22 cellular contexts compared by ENCODE assay signal in genomic region chr18:69795785-69796184, GRCh38.
DNase-seq lines count a peak whose midpoint lies in the region; ATAC-seq and TF ChIP-seq lines count a peak whose summit lies in the region.
"Had no signal": no experiment of that assay in that cellular context is flagged by ENCODE, and none has a peak within 500 bp of the region (broad histone marks: within the 10 kb centered on the region; RNA-seq: fewer than 3 reads in every experiment).

No MANE protein-coding gene starts in this region.

- no peaks in the 10 kb centered on the region for H3K27me3 ChIP-seq in GM23248 (replicated peaks; ENCODE audit: insufficient read depth)
- H3K27me3 ChIP-seq: testis had no signal

- no peak overlapping the region for H3K9ac ChIP-seq in GM23248

- WGBS in GM23248 (ENCODE audit: low coverage in 1 of 2, low lambda C conversion rate in 2 of 2, missing lambda C conversion rate in 2 of 2), 2 experiments = 53 to 59% methylated on average over 5 of the region's 5 CpGs

- no peak for ATAC-seq in HG03280 (IDR thresholded peaks at IDR 0.05; ENCODE audit: unreplicated experiment)
- ATAC-seq: left lobe of liver had no signal

- no peaks in the 10 kb centered on the region for H3K36me3 ChIP-seq in GM23248 (ENCODE audit: low read depth)

- TF ChIP-seq CTCF in 22Rv1 (IDR thresholded peaks at IDR 0.05) (no peak), astrocyte of the cerebellum (IDR thresholded peaks at IDR 0.05; ENCODE audit: low read depth, low read length, missing control alignments) (no peak)

- H2AFZ ChIP-seq in GM23248 = peak overlapping the region; percentile 63

- H3F3A ChIP-seq in GM23248 (ENCODE audit: insufficient read depth) = no peaks in the 10 kb centered on the region

- no peaks in the 10 kb centered on the region for H3K9me2 ChIP-seq in GM23248 (ENCODE audit: insufficient read depth)

- H3K27ac ChIP-seq in 22Rv1 (peak overlapping the region; percentile 74), GM23248 (no peak overlapping the region)
- H3K27ac ChIP-seq: testis had no signal

- DNase-seq in GM23248 = peak; percentile 47
- DNase-seq in astrocyte of the cerebellum (ENCODE audit: low read depth) = peak; percentile 22
- DNase-seq in iris pigment epithelial cell (ENCODE audit: low read depth) = peak; percentile 14
- DNase-seq in GM19238 (ENCODE audit: insufficient read length, low spot score) = no peak
- DNase-seq in C1 segment of cervical spinal cord (lab: John Stamatoyannopoulos, UW) = no peak
- DNase-seq in NCI-H1417 treated with DMSO at 0.1 percent for 48 hours (lab: John Stamatoyannopoulos, UW) = no peak
- DNase-seq: ACHN; activated CD4-positive, alpha-beta T cell treated with anti-CD3 and anti-CD28 coated beads, Interleukin-2, amount 10 ng/mL, durations not matched to agents 24 days and 14 days; activated naive CD8-positive, alpha-beta T cell treated with anti-CD3 and anti-CD28 coated beads, Interleukin-2, amount 10 ng/mL, durations not matched to agents 7 days and 5 days; activated T-cell treated with anti-CD3 and anti-CD28 coated beads, Interleukin-2, amount 50 U/mL, for 48 hours; erythroblast; HCEC 1CT; hippocampal formation; NCI-H1048; NCI-H2171; SHP77 treated with DMSO at 0.1 percent for 48 hours; stimulated activated CD4-positive, alpha-beta T cell treated with anti-CD3 and anti-CD28 coated beads, Interleukin-1b, Interleukin-23, amount 100 ng/mL, for 48 hours; T1000; testis had no signal

- H3K9me3 ChIP-seq in GM23248 (ENCODE audit: low read depth) = no peaks in the 10 kb centered on the region
- H3K9me3 ChIP-seq: testis had no signal

- H3K4me3 ChIP-seq in GM23248 (no peak overlapping the region), astrocyte of the cerebellum (ENCODE audit: low read depth, low read length) (no peak overlapping the region)
- H3K4me3 ChIP-seq: testis had no signal

- H3K79me2 ChIP-seq in GM23248 (ENCODE audit: insufficient read depth) = no peaks in the 10 kb centered on the region

- H3K4me2 ChIP-seq in GM23248 (ENCODE audit: unreplicated experiment) = no peak overlapping the region

- in situ Hi-C loops in GM23248 (cut with MboI) (no loop called here), astrocyte of the cerebellum (cut with HindIII; ENCODE audit: low sequenced_read_pairs) (no loop called here)

- H4K20me1 ChIP-seq in GM23248 (ENCODE audit: insufficient read depth) = no peaks in the 10 kb centered on the region

- 0 out of 2 replicates have a peak, but pooled peaks cover 7% of the 10 kb centered on the region for H3K4me1 ChIP-seq in GM23248 (ENCODE audit: insufficient read depth)
- H3K4me1 ChIP-seq: testis had no signal

Comparison
In these comparisons a context has a peak if more than half of its experiments do, and no peak if none do; other contexts are left out.
1. DNase-seq: peak in GM23248 (single experiment), astrocyte of the cerebellum (single experiment) and iris pigment epithelial cell (single experiment); none in GM19238 (single experiment), C1 segment of cervical spinal cord (0 of 14) and NCI-H1417 treated with DMSO at 0.1 percent for 48 hours (single experiment).